ENCODE assay signal across 29 cellular contexts in genomic region chr1:233143266-233143665, GRCh38.
"Had no signal": no experiment of that assay in that cellular context is flagged by ENCODE, and none has a peak within 500 bp of the region (broad histone marks: within the 10 kb centered on the region; RNA-seq: fewer than 3 reads in every experiment).

No MANE protein-coding gene starts in this region.

- H3K36me3 ChIP-seq: ascending aorta, brain microvascular endothelial cell, esophagus squamous epithelium, heart right ventricle, left lung, lower lobe of right lung, neural progenitor cell, right atrium auricular region, thoracic aorta, uterus, WERI-Rb-1 had no signal

- ATAC-seq: heart right ventricle, left lung, lower lobe of right lung, natural killer cell, psoas muscle had no signal

- H3K4me3 ChIP-seq: ascending aorta, esophagus squamous epithelium, heart right ventricle, left lung, lower lobe of right lung, neural progenitor cell, psoas muscle, right atrium auricular region, spleen, thoracic aorta, uterus had no signal

- H3K27ac ChIP-seq: ascending aorta, brain microvascular endothelial cell, esophagus squamous epithelium, heart right ventricle, left lung, lower lobe of right lung, neural progenitor cell, parathyroid adenoma, psoas muscle, right atrium auricular region, spleen, thoracic aorta, uterus, WERI-Rb-1 had no signal

- H3K9ac ChIP-seq: neural progenitor cell, parathyroid adenoma had no signal

- H3K79me2 ChIP-seq: parathyroid adenoma had no signal

- H3K9me3 ChIP-seq: ascending aorta, esophagus squamous epithelium, heart right ventricle, left lung, lower lobe of right lung, psoas muscle, right atrium auricular region, spleen, thoracic aorta, uterus had no signal

- H3K4me2 ChIP-seq: neural progenitor cell had no signal

- H3K27me3 ChIP-seq: ascending aorta, brain microvascular endothelial cell, esophagus squamous epithelium, heart right ventricle, left lung, neural progenitor cell, right atrium auricular region, spleen, uterus had no signal

- H3K4me1 ChIP-seq: ascending aorta, left lung, lower lobe of right lung, neural progenitor cell, parathyroid adenoma, psoas muscle, uterus had no signal

- DNase-seq: activated CD4-positive, alpha-beta memory T cell treated with anti-CD3 and anti-CD28 coated beads for 36 hours; activated CD4-positive, alpha-beta T cell treated with anti-CD3 and anti-CD28 coated beads, Interleukin-2, amount 10 ng/mL, durations not matched to agents 24 days and 14 days; activated CD4-positive, CD25-positive, alpha-beta regulatory T cell treated with anti-CD3 and anti-CD28 coated beads, Interleukin-2, amount 50 U/mL, for 72 hours; activated CD8-positive, alpha-beta memory T cell treated with anti-CD3 and anti-CD28 coated beads, Interleukin-2, amount 50 U/mL, for 48 hours; activated gamma-delta T cell; activated naive CD4-positive, alpha-beta T cell treated with anti-CD3 and anti-CD28 coated beads, Interleukin-2, amount 10 ng/mL, durations not matched to agents 7 days and 5 days; activated naive CD8-positive, alpha-beta T cell treated with anti-CD3 and anti-CD28 coated beads, Interleukin-2, amount 10 ng/mL, durations not matched to agents 7 days and 5 days; activated T-cell treated with anti-CD3 and anti-CD28 coated beads, Interleukin-2, amount 50 U/mL, for 24 hours; brain microvascular endothelial cell; caudate nucleus; esophagus squamous epithelium; foreskin fibroblast; heart right ventricle; left lung; lower lobe of right lung; mesenchymal stem cell; natural killer cell; occipital lobe; psoas muscle; spleen; stimulated activated CD4-positive, alpha-beta T cell treated with anti-CD3 and anti-CD28 coated beads, Interleukin-4, amount 100 ng/mL, for 1 hour; T-helper 9 cell; uterus; WERI-Rb-1 had no signal
